In genomic region chr7:139183878-139184338, GRCh38 we compare ENCODE assay signal across 1 cellular context.
TF ChIP-seq lines count a peak whose summit lies in the region.

No MANE protein-coding gene starts in this region.

TF ChIP-seq in K562, 482 proteins besides CTCF, POLR2A, EP300 and RAD21 (continued from another document and continues in another):
- TF ChIP-seq ZBTB40 (IDR thresholded peaks at IDR 0.05) (no peak), ZBTB40 (CRISPR knock-in tag; IDR thresholded peaks at IDR 0.05) (no peak), PRDM10 (IDR thresholded peaks at IDR 0.05; ENCODE audit: partially characterized antibody) (no peak), BCOR (IDR thresholded peaks at IDR 0.05) (peak; percentile 67), CREB1 (IDR thresholded peaks at IDR 0.05) (peak; percentile 49; the same call in 1 of the 2 replicates), CREB1 (CRISPR knock-in tag; IDR thresholded peaks at IDR 0.05) (no peak), PKNOX1 (IDR thresholded peaks at IDR 0.05) (peak; percentile 52), SMAD2 (IDR thresholded peaks at IDR 0.05; ENCODE audit: low read depth, low read length) (no peak), BCLAF1 (IDR thresholded peaks at IDR 0.05; ENCODE audit: borderline replicate concordance in 1 of 2, control insufficient read depth in 1 of 2, low read depth in 2 of 2, low read length in 1 of 2) (0 out of 4 replicates have a peak, but pooled peaks of 1 of the 2 experiments have one; percentile 58), ZKSCAN1 (IDR thresholded peaks at IDR 0.05; ENCODE audit: low read depth, low read length) (0 out of 2 replicates have a peak, but pooled peaks have one; percentile 37), ZNF778 (CRISPR knock-in tag; IDR thresholded peaks at IDR 0.05) (no peak), ZNF76 (CRISPR knock-in tag; IDR thresholded peaks at IDR 0.05; ENCODE audit: borderline replicate concordance) (no peak), MNT (conservative IDR thresholded peaks at IDR 0.05) (peak in 1 of 2 experiments; percentile 33; a peak in 1 of 4 replicates), PML (IDR thresholded peaks at IDR 0.05; ENCODE audit: low read length) (peak; percentile 33; the same call in 1 of the 2 replicates), L3MBTL2 (IDR thresholded peaks at IDR 0.05) (no peak), CBX3 (IDR thresholded peaks at IDR 0.05; ENCODE audit: borderline replicate concordance in 1 of 2, low read length in 2 of 2) (peak in 1 of 2 experiments; percentile 73; a peak in 1 of 3 replicates), TEAD4 (IDR thresholded peaks at IDR 0.05; ENCODE audit: low read length) (peak; percentile 81), TEAD4 (CRISPR knock-in tag; IDR thresholded peaks at IDR 0.05; ENCODE audit: borderline replicate concordance) (no peak), HMG20B (CRISPR knock-in tag; IDR thresholded peaks at IDR 0.05) (no peak), SMAD4 (CRISPR knock-in tag; conservative IDR thresholded peaks at IDR 0.05) (peak; percentile 68; the same call in 1 of the 2 replicates), ZBTB5 (IDR thresholded peaks at IDR 0.05) (no peak)
- TF ChIP-seq, protein P1, sequence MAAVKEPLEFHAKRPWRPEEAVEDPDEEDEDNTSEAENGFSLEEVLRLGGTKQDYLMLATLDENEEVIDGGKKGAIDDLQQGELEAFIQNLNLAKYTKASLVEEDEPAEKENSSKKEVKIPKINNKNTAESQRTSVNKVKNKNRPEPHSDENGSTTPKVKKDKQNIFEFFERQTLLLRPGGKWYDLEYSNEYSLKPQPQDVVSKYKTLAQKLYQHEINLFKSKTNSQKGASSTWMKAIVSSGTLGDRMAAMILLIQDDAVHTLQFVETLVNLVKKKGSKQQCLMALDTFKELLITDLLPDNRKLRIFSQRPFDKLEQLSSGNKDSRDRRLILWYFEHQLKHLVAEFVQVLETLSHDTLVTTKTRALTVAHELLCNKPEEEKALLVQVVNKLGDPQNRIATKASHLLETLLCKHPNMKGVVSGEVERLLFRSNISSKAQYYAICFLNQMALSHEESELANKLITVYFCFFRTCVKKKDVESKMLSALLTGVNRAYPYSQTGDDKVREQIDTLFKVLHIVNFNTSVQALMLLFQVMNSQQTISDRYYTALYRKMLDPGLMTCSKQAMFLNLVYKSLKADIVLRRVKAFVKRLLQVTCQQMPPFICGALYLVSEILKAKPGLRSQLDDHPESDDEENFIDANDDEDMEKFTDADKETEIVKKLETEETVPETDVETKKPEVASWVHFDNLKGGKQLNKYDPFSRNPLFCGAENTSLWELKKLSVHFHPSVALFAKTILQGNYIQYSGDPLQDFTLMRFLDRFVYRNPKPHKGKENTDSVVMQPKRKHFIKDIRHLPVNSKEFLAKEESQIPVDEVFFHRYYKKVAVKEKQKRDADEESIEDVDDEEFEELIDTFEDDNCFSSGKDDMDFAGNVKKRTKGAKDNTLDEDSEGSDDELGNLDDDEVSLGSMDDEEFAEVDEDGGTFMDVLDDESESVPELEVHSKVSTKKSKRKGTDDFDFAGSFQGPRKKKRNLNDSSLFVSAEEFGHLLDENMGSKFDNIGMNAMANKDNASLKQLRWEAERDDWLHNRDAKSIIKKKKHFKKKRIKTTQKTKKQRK (IDR thresholded peaks at IDR 0.05; ENCODE audit: borderline replicate concordance, low read depth, low read length): no peak
- TF ChIP-seq, protein P2, sequence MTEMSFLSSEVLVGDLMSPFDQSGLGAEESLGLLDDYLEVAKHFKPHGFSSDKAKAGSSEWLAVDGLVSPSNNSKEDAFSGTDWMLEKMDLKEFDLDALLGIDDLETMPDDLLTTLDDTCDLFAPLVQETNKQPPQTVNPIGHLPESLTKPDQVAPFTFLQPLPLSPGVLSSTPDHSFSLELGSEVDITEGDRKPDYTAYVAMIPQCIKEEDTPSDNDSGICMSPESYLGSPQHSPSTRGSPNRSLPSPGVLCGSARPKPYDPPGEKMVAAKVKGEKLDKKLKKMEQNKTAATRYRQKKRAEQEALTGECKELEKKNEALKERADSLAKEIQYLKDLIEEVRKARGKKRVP (CRISPR knock-in tag; IDR thresholded peaks at IDR 0.05): 0 out of 2 replicates have a peak, but pooled peaks have one; percentile 34
- TF ChIP-seq, protein P3, sequence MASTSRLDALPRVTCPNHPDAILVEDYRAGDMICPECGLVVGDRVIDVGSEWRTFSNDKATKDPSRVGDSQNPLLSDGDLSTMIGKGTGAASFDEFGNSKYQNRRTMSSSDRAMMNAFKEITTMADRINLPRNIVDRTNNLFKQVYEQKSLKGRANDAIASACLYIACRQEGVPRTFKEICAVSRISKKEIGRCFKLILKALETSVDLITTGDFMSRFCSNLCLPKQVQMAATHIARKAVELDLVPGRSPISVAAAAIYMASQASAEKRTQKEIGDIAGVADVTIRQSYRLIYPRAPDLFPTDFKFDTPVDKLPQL (IDR thresholded peaks at IDR 0.05; ENCODE audit: extremely low read depth, insufficient read length): no peak
